ENCODE assay signal across 2 cellular contexts in the genomic region with DNA sequence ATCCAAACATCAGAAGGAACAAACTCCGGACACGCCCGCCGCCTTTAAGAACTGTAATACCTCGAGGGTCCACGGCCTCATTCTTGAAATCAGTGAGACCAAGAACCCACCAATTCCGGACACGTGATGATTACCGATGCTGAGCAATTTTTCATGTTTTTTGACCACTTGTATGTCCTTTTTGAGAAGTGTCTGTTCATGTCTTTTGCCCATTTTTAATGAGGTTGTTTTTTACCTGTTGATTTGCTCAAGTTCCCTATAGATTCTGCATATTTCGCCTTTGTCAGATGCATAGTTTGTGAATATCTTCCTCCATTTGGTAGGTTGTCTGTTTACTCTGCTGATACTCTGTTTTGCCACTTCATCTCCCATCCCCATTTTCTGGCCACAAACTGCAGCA.
TF ChIP-seq lines count a peak whose summit lies in the region.

No MANE protein-coding gene starts in this region.

TF ChIP-seq in IMR-90, 13 proteins besides CTCF, POLR2A, EP300 and RAD21:
- TF ChIP-seq MXI1 (IDR thresholded peaks at IDR 0.05; ENCODE audit: borderline replicate concordance, low read depth, low read length) = no peak
- TF ChIP-seq ELK1 (IDR thresholded peaks at IDR 0.05; ENCODE audit: borderline replicate concordance, low read depth, low read length) = no peak
- TF ChIP-seq MAZ (IDR thresholded peaks at IDR 0.05; ENCODE audit: borderline replicate concordance, low read depth, low read length) = no peak
- TF ChIP-seq RCOR1 (IDR thresholded peaks at IDR 0.05; ENCODE audit: insufficient replicate concordance, low read length) = no peak
- no peak for TF ChIP-seq RFX5 (IDR thresholded peaks at IDR 0.05; ENCODE audit: low read depth, low read length)
- no peak for TF ChIP-seq MAFK (IDR thresholded peaks at IDR 0.05; ENCODE audit: low read depth, low read length)
- no peak for TF ChIP-seq BHLHE40 (IDR thresholded peaks at IDR 0.05; ENCODE audit: low read depth, low read length)
TF ChIP-seq in IMR-90: peak in this region for 0.

TF ChIP-seq in H1, 55 proteins besides CTCF, POLR2A, EP300 and RAD21:
- TF ChIP-seq ZNF274 (IDR thresholded peaks at IDR 0.05; ENCODE audit: borderline replicate concordance, extremely low read depth, low read length) (no peak), CEBPB (IDR thresholded peaks at IDR 0.05; ENCODE audit: low read depth, low read length) (no peak), EGR1 (IDR thresholded peaks at IDR 0.05; ENCODE audit: borderline replicate concordance, low read depth, low read length) (no peak), TEAD4 (IDR thresholded peaks at IDR 0.05; ENCODE audit: low read depth, low read length) (no peak), CREB1 (IDR thresholded peaks at IDR 0.05) (no peak), RNF2 (IDR thresholded peaks at IDR 0.05; ENCODE audit: borderline replicate concordance, low read depth, low read length, missing control alignments, poor library complexity, severe bottlenecking) (no peak), BRCA1 (IDR thresholded peaks at IDR 0.05; ENCODE audit: low read depth, low read length) (no peak), SP2 (IDR thresholded peaks at IDR 0.05; ENCODE audit: low read length) (no peak), HDAC6 (IDR thresholded peaks at IDR 0.05; ENCODE audit: low read depth, low read length) (no peak), POU5F1 (IDR thresholded peaks at IDR 0.05; ENCODE audit: low read depth, low read length) (no peak), KDM1A (IDR thresholded peaks at IDR 0.05; ENCODE audit: borderline replicate concordance, low read length) (no peak), POLR2AphosphoS5 (IDR thresholded peaks at IDR 0.05; ENCODE audit: low read depth, low read length) (no peak), SUZ12 (IDR thresholded peaks at IDR 0.05; ENCODE audit: low read length) (no peak), CTBP2 (IDR thresholded peaks at IDR 0.05; ENCODE audit: borderline replicate concordance, insufficient read depth, insufficient read length, low read length) (no peak), BACH1 (IDR thresholded peaks at IDR 0.05; ENCODE audit: low read length) (no peak), TAF7 (optimal IDR thresholded peaks at IDR 0.05; ENCODE audit: borderline replicate concordance, low read depth, low read length) (no peak), CBX5 (IDR thresholded peaks at IDR 0.05; ENCODE audit: low read depth, low read length) (no peak), SP4 (IDR thresholded peaks at IDR 0.05; ENCODE audit: low read length) (no peak), ATF3 (IDR thresholded peaks at IDR 0.05; ENCODE audit: insufficient read depth, low read depth, low read length) (no peak)
